In genomic region chr2:64987963-64988419, GRCh38 we compare ENCODE assay signal across 8 cellular contexts. TPM values are rescaled to one million over a fixed set of nuclear protein-coding genes. Genes with fewer than 3 reads are reported as not detected.
DNase-seq lines count a peak whose midpoint lies in the region; ATAC-seq and TF ChIP-seq lines count a peak whose summit lies in the region.

No MANE protein-coding gene starts in this region.

- TF ChIP-seq CTCF in osteoblast (IDR thresholded peaks at IDR 0.05; ENCODE audit: extremely low read depth, low read depth, low read length) = no peak

- peak overlapping the region; percentile 78 for H3K27ac Mint-ChIP-seq in activated CD4-positive, alpha-beta T cell treated with anti-CD3 and anti-CD28 coated beads, Interleukin-2, amount 10 ng/mL, durations not matched to agents 7 days and 5 days

- no peak for DNase-seq in activated CD4-positive, alpha-beta T cell treated with anti-CD3 and anti-CD28 coated beads, Interleukin-2, amount 10 ng/mL, durations not matched to agents 7 days and 5 days
- no peak for DNase-seq in activated CD4-positive, alpha-beta T cell treated with anti-CD3 and anti-CD28 coated beads for 48 hours
- DNase-seq in SIG-M5 treated with dmso at 0.1 percent for 504 hours (lab: John Stamatoyannopoulos, UW; ENCODE audit: unreplicated experiment) (peak; percentile 85), epithelial cell of prostate (ENCODE audit: low read depth, low spot score) (no peak), osteoblast (ENCODE audit: insufficient read length, low spot score, missing footprints) (no peak), superior temporal gyrus (ENCODE audit: extremely low spot score) (no peak)

- peaks cover 16% of the 10 kb centered on the region for H4K20me1 ChIP-seq in osteoblast (ENCODE audit: insufficient read depth, low read length)

- peak overlapping the region; percentile 82 for H3K27ac ChIP-seq in epithelial cell of prostate
- H3K27ac ChIP-seq in osteoblast (ENCODE audit: low read depth, low read length) = peak overlapping the region; percentile 99

- peaks cover 12% of the 10 kb centered on the region for H3K4me1 ChIP-seq in osteoblast (ENCODE audit: insufficient read depth, low read length)

- no peak overlapping the region for H2AFZ ChIP-seq in osteoblast (ENCODE audit: low read length)

- POLR2A ChIA-PET in activated CD4-positive, alpha-beta T cell treated with anti-CD3 and anti-CD28 coated beads, Interleukin-2, amount 10 ng/mL, durations not matched to agents 7 days and 5 days (lab: Charles Lee) = interaction anchor here (0.9 kb wide), 2 partner anchors 68 to 71 kb away, joined by 4 to 5 read pairs; partner anchors contain the start of gene CEP68

- H3K4me3 Mint-ChIP-seq in activated CD4-positive, alpha-beta T cell treated with anti-CD3 and anti-CD28 coated beads, Interleukin-2, amount 10 ng/mL, durations not matched to agents 7 days and 5 days = peak overlapping the region; percentile 73

- peak overlapping the region; percentile 91 for H3K4me3 ChIP-seq in osteoblast (ENCODE audit: insufficient read depth, low read length)

- CTCF ChIA-PET in activated CD4-positive, alpha-beta T cell treated with anti-CD3 and anti-CD28 coated beads, Interleukin-2, amount 10 ng/mL, durations not matched to agents 7 days and 5 days (lab: Charles Lee) = interaction anchor here (0.6 to 4.6 kb wide), 13 partner anchors 9 to 71 kb away, joined by 3 to 21 read pairs (median 4); partner anchors contain the start of gene CEP68

- no peaks in the 10 kb centered on the region for H3K9me3 ChIP-seq in osteoblast (ENCODE audit: low read depth, low read length)

- H3K36me3 Mint-ChIP-seq in activated CD4-positive, alpha-beta T cell treated with anti-CD3 and anti-CD28 coated beads, Interleukin-2, amount 10 ng/mL, durations not matched to agents 7 days and 5 days (ENCODE audit: low read depth) = peaks cover 21% of the 10 kb centered on the region

- no peaks in the 10 kb centered on the region for H3K36me3 ChIP-seq in osteoblast (ENCODE audit: insufficient read depth, low read length)

- peaks cover 24% of the 10 kb centered on the region for H3K79me2 ChIP-seq in osteoblast (ENCODE audit: insufficient read depth, low read length)

- peaks cover 63% of the 10 kb centered on the region for H3K4me1 Mint-ChIP-seq in activated CD4-positive, alpha-beta T cell treated with anti-CD3 and anti-CD28 coated beads, Interleukin-2, amount 10 ng/mL, durations not matched to agents 7 days and 5 days

- no peaks in the 10 kb centered on the region for H3K27me3 Mint-ChIP-seq in activated CD4-positive, alpha-beta T cell treated with anti-CD3 and anti-CD28 coated beads, Interleukin-2, amount 10 ng/mL, durations not matched to agents 7 days and 5 days

- H3K27me3 ChIP-seq in osteoblast (ENCODE audit: insufficient read depth, low read length) = no peaks in the 10 kb centered on the region

- peak overlapping the region; percentile 90 for H3K4me2 ChIP-seq in osteoblast (ENCODE audit: insufficient read depth, low read length)

- H3K9me3 Mint-ChIP-seq in activated CD4-positive, alpha-beta T cell treated with anti-CD3 and anti-CD28 coated beads, Interleukin-2, amount 10 ng/mL, durations not matched to agents 7 days and 5 days = no peaks in the 10 kb centered on the region

- ATAC-seq in HG02623 (IDR thresholded peaks at IDR 0.05; ENCODE audit: unreplicated experiment) (no peak), GM18909 (IDR thresholded peaks at IDR 0.05; ENCODE audit: poor library complexity, unreplicated experiment) (no peak)

RNA-seq across cellular contexts. Expression of gene SLC1A4, which starts 1.2 kb away (rescaled TPM):
- total RNA-seq in activated CD4-positive, alpha-beta T cell treated with anti-CD3 and anti-CD28 coated beads, Interleukin-2, amount 10 ng/mL, durations not matched to agents 7 days and 5 days = 10 to 100 TPM; 50.1 to 54.6 TPM
- total RNA-seq in osteoblast = 47.7 and 49.2 TPM in 2 replicates
